In the genomic region with DNA sequence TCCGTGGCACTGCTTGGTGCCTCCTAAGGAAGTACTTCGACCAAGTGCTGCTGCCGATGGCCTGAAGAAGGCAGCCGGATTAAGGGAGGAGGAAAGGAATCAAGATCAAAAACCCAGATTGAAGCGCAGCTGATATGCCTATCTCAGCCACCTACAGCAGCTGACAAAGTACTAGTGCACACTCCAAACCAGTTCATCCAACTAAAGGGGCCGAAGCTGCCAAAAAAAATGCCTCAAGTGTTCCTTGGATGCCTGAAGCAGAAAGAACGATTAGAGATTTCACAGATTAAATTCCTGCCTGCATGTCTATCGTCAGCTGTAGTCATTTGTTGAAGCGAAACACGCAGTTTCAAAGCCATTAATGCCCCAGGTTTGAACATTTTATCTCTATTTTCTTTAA, we compare ENCODE assay signal across 1 cellular context.
TF ChIP-seq lines count a peak whose summit lies in the region.

No MANE protein-coding gene starts in this region.

TF ChIP-seq in K562, 482 proteins besides CTCF, POLR2A, EP300 and RAD21:
- TF ChIP-seq, protein P1, sequence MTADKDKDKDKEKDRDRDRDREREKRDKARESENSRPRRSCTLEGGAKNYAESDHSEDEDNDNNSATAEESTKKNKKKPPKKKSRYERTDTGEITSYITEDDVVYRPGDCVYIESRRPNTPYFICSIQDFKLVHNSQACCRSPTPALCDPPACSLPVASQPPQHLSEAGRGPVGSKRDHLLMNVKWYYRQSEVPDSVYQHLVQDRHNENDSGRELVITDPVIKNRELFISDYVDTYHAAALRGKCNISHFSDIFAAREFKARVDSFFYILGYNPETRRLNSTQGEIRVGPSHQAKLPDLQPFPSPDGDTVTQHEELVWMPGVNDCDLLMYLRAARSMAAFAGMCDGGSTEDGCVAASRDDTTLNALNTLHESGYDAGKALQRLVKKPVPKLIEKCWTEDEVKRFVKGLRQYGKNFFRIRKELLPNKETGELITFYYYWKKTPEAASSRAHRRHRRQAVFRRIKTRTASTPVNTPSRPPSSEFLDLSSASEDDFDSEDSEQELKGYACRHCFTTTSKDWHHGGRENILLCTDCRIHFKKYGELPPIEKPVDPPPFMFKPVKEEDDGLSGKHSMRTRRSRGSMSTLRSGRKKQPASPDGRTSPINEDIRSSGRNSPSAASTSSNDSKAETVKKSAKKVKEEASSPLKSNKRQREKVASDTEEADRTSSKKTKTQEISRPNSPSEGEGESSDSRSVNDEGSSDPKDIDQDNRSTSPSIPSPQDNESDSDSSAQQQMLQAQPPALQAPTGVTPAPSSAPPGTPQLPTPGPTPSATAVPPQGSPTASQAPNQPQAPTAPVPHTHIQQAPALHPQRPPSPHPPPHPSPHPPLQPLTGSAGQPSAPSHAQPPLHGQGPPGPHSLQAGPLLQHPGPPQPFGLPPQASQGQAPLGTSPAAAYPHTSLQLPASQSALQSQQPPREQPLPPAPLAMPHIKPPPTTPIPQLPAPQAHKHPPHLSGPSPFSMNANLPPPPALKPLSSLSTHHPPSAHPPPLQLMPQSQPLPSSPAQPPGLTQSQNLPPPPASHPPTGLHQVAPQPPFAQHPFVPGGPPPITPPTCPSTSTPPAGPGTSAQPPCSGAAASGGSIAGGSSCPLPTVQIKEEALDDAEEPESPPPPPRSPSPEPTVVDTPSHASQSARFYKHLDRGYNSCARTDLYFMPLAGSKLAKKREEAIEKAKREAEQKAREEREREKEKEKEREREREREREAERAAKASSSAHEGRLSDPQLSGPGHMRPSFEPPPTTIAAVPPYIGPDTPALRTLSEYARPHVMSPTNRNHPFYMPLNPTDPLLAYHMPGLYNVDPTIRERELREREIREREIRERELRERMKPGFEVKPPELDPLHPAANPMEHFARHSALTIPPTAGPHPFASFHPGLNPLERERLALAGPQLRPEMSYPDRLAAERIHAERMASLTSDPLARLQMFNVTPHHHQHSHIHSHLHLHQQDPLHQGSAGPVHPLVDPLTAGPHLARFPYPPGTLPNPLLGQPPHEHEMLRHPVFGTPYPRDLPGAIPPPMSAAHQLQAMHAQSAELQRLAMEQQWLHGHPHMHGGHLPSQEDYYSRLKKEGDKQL (CRISPR knock-in tag; IDR thresholded peaks at IDR 0.05; ENCODE audit: borderline replicate concordance) = no peak
- TF ChIP-seq EZH2 (IDR thresholded peaks at IDR 0.05; ENCODE audit: borderline replicate concordance, low read depth, low read length) (no peak), ZNF695 (CRISPR knock-in tag; IDR thresholded peaks at IDR 0.05) (no peak), ZNF124 (CRISPR knock-in tag; IDR thresholded peaks at IDR 0.05) (no peak), ETV5 (CRISPR knock-in tag; IDR thresholded peaks at IDR 0.05; ENCODE audit: low read depth) (no peak), RCOR1 (IDR thresholded peaks at IDR 0.05; ENCODE audit: borderline replicate concordance in 1 of 2, low read depth in 2 of 2, low read length in 2 of 2) (no peak), ETS2 (tag; IDR thresholded peaks at IDR 0.05; ENCODE audit: borderline replicate concordance, poor library complexity, severe bottlenecking) (no peak), ETV1 (tag; conservative IDR thresholded peaks at IDR 0.05; ENCODE audit: low read depth) (no peak), WHSC1 (IDR thresholded peaks at IDR 0.05; ENCODE audit: low read length) (no peak), XRCC3 (IDR thresholded peaks at IDR 0.05) (no peak)
- TF ChIP-seq, protein P2, sequence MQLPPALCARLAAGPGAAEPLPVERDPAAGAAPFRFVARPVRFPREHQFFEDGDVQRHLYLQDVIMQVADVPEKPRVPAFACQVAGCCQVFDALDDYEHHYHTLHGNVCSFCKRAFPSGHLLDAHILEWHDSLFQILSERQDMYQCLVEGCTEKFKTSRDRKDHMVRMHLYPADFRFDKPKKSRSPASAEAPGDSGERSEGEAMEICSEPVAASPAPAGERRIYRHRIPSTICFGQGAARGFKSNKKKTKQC (CRISPR knock-in tag; IDR thresholded peaks at IDR 0.05) = no peak
- TF ChIP-seq, protein P3, sequence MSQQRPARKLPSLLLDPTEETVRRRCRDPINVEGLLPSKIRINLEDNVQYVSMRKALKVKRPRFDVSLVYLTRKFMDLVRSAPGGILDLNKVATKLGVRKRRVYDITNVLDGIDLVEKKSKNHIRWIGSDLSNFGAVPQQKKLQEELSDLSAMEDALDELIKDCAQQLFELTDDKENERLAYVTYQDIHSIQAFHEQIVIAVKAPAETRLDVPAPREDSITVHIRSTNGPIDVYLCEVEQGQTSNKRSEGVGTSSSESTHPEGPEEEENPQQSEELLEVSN (IDR thresholded peaks at IDR 0.05; ENCODE audit: borderline replicate concordance in 1 of 2, extremely low read depth in 1 of 2, insufficient read depth in 1 of 2, insufficient read length in 1 of 2, low read depth in 1 of 2, low read length in 1 of 2, poor library complexity in 1 of 2, severe bottlenecking in 1 of 2) = no peak
